ENCODE assay signal across 1 cellular context in genomic region chr12:119902084-119902509, GRCh38.
TF ChIP-seq lines count a peak whose summit lies in the region.

No MANE protein-coding gene starts in this region.

TF ChIP-seq in GM12878, 131 proteins besides CTCF, POLR2A, EP300 and RAD21 (continued from another document):
- TF ChIP-seq ZNF207 (IDR thresholded peaks at IDR 0.05; ENCODE audit: borderline replicate concordance) (peak; percentile 78; the same call in 1 of the 2 replicates), IKZF2 (IDR thresholded peaks at IDR 0.05) (no peak), TAF1 (IDR thresholded peaks at IDR 0.05; ENCODE audit: borderline replicate concordance, low read depth, low read length) (no peak)
